ENCODE assay signal across 1 cellular context in genomic region chr1:35557611-35558373, GRCh38.
A peak's percentile ranks its signal among the peaks of the same experiment; 100 is the strongest.
TF ChIP-seq lines count a peak whose summit lies in the region.

A gene with protein sequence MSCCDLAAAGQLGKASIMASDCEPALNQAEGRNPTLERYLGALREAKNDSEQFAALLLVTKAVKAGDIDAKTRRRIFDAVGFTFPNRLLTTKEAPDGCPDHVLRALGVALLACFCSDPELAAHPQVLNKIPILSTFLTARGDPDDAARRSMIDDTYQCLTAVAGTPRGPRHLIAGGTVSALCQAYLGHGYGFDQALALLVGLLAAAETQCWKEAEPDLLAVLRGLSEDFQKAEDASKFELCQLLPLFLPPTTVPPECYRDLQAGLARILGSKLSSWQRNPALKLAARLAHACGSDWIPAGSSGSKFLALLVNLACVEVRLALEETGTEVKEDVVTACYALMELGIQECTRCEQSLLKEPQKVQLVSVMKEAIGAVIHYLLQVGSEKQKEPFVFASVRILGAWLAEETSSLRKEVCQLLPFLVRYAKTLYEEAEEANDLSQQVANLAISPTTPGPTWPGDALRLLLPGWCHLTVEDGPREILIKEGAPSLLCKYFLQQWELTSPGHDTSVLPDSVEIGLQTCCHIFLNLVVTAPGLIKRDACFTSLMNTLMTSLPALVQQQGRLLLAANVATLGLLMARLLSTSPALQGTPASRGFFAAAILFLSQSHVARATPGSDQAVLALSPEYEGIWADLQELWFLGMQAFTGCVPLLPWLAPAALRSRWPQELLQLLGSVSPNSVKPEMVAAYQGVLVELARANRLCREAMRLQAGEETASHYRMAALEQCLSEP (plus strand): TSS chr1:35557799. CDS start chr1:35558191, 392 bp downstream.

TF ChIP-seq in HepG2, 621 proteins besides CTCF, POLR2A, EP300 and RAD21 (continued from another document and continues in another):
- TF ChIP-seq, protein P1, sequence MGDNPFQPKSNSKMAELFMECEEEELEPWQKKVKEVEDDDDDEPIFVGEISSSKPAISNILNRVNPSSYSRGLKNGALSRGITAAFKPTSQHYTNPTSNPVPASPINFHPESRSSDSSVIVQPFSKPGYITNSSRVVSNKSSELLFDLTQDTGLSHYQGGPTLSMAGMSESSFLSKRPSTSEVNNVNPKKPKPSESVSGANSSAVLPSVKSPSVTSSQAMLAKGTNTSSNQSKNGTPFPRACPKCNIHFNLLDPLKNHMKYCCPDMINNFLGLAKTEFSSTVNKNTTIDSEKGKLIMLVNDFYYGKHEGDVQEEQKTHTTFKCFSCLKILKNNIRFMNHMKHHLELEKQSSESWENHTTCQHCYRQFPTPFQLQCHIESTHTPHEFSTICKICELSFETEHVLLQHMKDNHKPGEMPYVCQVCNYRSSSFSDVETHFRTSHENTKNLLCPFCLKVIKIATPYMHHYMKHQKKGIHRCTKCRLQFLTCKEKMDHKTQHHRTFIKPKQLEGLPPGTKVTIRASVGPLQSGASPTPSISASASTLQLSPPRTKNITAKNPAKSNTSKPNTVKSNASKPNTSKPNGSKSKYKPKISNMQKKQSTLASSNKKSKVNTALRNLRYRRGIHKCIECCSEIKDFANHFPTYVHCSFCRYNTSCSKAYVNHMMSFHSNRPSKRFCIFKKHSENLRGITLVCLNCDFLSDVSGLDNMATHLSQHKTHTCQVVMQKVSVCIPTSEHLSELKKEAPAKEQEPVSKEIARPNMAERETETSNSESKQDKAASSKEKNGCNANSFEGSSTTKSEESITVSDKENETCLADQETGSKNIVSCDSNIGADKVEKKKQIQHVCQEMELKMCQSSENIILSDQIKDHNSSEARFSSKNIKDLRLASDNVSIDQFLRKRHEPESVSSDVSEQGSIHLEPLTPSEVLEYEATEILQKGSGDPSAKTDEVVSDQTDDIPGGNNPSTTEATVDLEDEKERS (CRISPR knock-in tag; IDR thresholded peaks at IDR 0.05), result peak; percentile 64; the same call in 1 of the 2 replicates
- 0 out of 2 replicates have a peak, but pooled peaks have one; percentile 56 for TF ChIP-seq KDM4B (CRISPR knock-in tag; IDR thresholded peaks at IDR 0.05)
- 0 out of 2 replicates have a peak, but pooled peaks have one; percentile 17 for TF ChIP-seq ZNF777 (CRISPR knock-in tag; IDR thresholded peaks at IDR 0.05)
- TF ChIP-seq NCOR1 (IDR thresholded peaks at IDR 0.05; ENCODE audit: borderline replicate concordance, low read length), result no peak
- TF ChIP-seq, protein P2, sequence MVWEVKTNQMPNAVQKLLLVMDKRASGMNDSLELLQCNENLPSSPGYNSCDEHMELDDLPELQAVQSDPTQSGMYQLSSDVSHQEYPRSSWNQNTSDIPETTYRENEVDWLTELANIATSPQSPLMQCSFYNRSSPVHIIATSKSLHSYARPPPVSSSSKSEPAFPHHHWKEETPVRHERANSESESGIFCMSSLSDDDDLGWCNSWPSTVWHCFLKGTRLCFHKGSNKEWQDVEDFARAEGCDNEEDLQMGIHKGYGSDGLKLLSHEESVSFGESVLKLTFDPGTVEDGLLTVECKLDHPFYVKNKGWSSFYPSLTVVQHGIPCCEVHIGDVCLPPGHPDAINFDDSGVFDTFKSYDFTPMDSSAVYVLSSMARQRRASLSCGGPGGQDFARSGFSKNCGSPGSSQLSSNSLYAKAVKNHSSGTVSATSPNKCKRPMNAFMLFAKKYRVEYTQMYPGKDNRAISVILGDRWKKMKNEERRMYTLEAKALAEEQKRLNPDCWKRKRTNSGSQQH (CRISPR knock-in tag; IDR thresholded peaks at IDR 0.05; ENCODE audit: low read depth), result no peak
- TF ChIP-seq ZNF713 (CRISPR knock-in tag; IDR thresholded peaks at IDR 0.05), result no peak
- no peak for TF ChIP-seq ZNF841 (CRISPR knock-in tag; IDR thresholded peaks at IDR 0.05; ENCODE audit: borderline replicate concordance)
- TF ChIP-seq ZNF17 (CRISPR knock-in tag; IDR thresholded peaks at IDR 0.05), result no peak
- TF ChIP-seq SIN3B (IDR thresholded peaks at IDR 0.05; ENCODE audit: low read length), result no peak
- no peak for TF ChIP-seq AHR (CRISPR knock-in tag; IDR thresholded peaks at IDR 0.05)
- TF ChIP-seq ZNF414 (CRISPR knock-in tag; IDR thresholded peaks at IDR 0.05), result 0 out of 2 replicates have a peak, but pooled peaks have one; percentile 19
- TF ChIP-seq SRY (CRISPR knock-in tag; IDR thresholded peaks at IDR 0.05), result no peak
- TF ChIP-seq PLSCR1 (CRISPR knock-in tag; IDR thresholded peaks at IDR 0.05; ENCODE audit: borderline replicate concordance), result no peak
- no peak for TF ChIP-seq SMAD1 (CRISPR knock-in tag; IDR thresholded peaks at IDR 0.05; ENCODE audit: borderline replicate concordance, low read depth)
- no peak for TF ChIP-seq IKZF4 (CRISPR knock-in tag; IDR thresholded peaks at IDR 0.05; ENCODE audit: borderline replicate concordance, low read depth, not compliant biosample characterization)
- TF ChIP-seq NCOA5 (CRISPR knock-in tag; IDR thresholded peaks at IDR 0.05), result no peak
- 0 out of 2 replicates have a peak, but pooled peaks have one; percentile 59 for TF ChIP-seq ZSCAN12 (CRISPR knock-in tag; IDR thresholded peaks at IDR 0.05)
- peak; percentile 94 for TF ChIP-seq ZNF772 (CRISPR knock-in tag; IDR thresholded peaks at IDR 0.05)
- TF ChIP-seq ZFP36 (IDR thresholded peaks at IDR 0.05; ENCODE audit: borderline replicate concordance, low read depth, low read length, partially characterized antibody), result no peak
- TF ChIP-seq FIP1L1 (IDR thresholded peaks at IDR 0.05; ENCODE audit: borderline replicate concordance, insufficient read depth, low read depth, low read length), result no peak
- TF ChIP-seq, protein P3, sequence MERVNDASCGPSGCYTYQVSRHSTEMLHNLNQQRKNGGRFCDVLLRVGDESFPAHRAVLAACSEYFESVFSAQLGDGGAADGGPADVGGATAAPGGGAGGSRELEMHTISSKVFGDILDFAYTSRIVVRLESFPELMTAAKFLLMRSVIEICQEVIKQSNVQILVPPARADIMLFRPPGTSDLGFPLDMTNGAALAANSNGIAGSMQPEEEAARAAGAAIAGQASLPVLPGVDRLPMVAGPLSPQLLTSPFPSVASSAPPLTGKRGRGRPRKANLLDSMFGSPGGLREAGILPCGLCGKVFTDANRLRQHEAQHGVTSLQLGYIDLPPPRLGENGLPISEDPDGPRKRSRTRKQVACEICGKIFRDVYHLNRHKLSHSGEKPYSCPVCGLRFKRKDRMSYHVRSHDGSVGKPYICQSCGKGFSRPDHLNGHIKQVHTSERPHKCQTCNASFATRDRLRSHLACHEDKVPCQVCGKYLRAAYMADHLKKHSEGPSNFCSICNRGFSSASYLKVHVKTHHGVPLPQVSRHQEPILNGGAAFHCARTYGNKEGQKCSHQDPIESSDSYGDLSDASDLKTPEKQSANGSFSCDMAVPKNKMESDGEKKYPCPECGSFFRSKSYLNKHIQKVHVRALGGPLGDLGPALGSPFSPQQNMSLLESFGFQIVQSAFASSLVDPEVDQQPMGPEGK (CRISPR knock-in tag; IDR thresholded peaks at IDR 0.05), result peak; percentile 83
- TF ChIP-seq HMGA1 (CRISPR knock-in tag; conservative IDR thresholded peaks at IDR 0.05), result no peak
- 0 out of 2 replicates have a peak, but pooled peaks have one; percentile 44 for TF ChIP-seq SMAD3 (CRISPR knock-in tag; IDR thresholded peaks at IDR 0.05)
- peak; percentile 25; the same call in 1 of the 2 replicates for TF ChIP-seq PBX3 (CRISPR knock-in tag; IDR thresholded peaks at IDR 0.05; ENCODE audit: borderline replicate concordance)
- peak; percentile 43; the same call in 1 of the 2 replicates for TF ChIP-seq KDM5B (CRISPR knock-in tag; IDR thresholded peaks at IDR 0.05; ENCODE audit: borderline replicate concordance)
- TF ChIP-seq ZNF850 (CRISPR knock-in tag; conservative IDR thresholded peaks at IDR 0.05), result no peak
- TF ChIP-seq MATR3 (CRISPR knock-in tag; IDR thresholded peaks at IDR 0.05), result no peak
- TF ChIP-seq RNF219 (CRISPR knock-in tag; IDR thresholded peaks at IDR 0.05), result no peak; the same call in 1 of the 2 replicates
- TF ChIP-seq ZNF30 (CRISPR knock-in tag; IDR thresholded peaks at IDR 0.05), result no peak
- TF ChIP-seq PAWR (CRISPR knock-in tag; IDR thresholded peaks at IDR 0.05; ENCODE audit: borderline replicate concordance), result no peak
- peak; percentile 81 for TF ChIP-seq CREB1 (IDR thresholded peaks at IDR 0.05)
- TF ChIP-seq CREB1 (CRISPR knock-in tag; IDR thresholded peaks at IDR 0.05), result peak; percentile 87
- peak; percentile 100 for TF ChIP-seq CBX2 (IDR thresholded peaks at IDR 0.05; ENCODE audit: low read depth, low read length)
- no peak for TF ChIP-seq CBX2 (CRISPR knock-in tag; IDR thresholded peaks at IDR 0.05; ENCODE audit: low read depth)
- no peak; the same call in 1 of the 2 replicates for TF ChIP-seq ZKSCAN5 (CRISPR knock-in tag; IDR thresholded peaks at IDR 0.05)
- TF ChIP-seq ZNF775 (CRISPR knock-in tag; IDR thresholded peaks at IDR 0.05; ENCODE audit: borderline replicate concordance), result no peak
- no peak for TF ChIP-seq MTF2 (CRISPR knock-in tag; IDR thresholded peaks at IDR 0.05; ENCODE audit: borderline replicate concordance)
- no peak for TF ChIP-seq TOPORS (CRISPR knock-in tag; IDR thresholded peaks at IDR 0.05)
- TF ChIP-seq ZSCAN29 (CRISPR knock-in tag; conservative IDR thresholded peaks at IDR 0.05), result no peak
- no peak for TF ChIP-seq MAFF (IDR thresholded peaks at IDR 0.05; ENCODE audit: low read depth, low read length)
- TF ChIP-seq CSRNP2 (CRISPR knock-in tag; conservative IDR thresholded peaks at IDR 0.05; ENCODE audit: low read depth), result no peak
- TF ChIP-seq, protein P4, sequence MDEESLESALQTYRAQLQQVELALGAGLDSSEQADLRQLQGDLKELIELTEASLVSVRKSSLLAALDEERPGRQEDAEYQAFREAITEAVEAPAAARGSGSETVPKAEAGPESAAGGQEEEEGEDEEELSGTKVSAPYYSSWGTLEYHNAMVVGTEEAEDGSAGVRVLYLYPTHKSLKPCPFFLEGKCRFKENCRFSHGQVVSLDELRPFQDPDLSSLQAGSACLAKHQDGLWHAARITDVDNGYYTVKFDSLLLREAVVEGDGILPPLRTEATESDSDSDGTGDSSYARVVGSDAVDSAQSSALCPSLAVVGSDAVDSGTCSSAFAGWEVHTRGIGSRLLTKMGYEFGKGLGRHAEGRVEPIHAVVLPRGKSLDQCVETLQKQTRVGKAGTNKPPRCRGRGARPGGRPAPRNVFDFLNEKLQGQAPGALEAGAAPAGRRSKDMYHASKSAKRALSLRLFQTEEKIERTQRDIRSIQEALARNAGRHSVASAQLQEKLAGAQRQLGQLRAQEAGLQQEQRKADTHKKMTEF (CRISPR knock-in tag; IDR thresholded peaks at IDR 0.05), result no peak; the same call in 1 of the 2 replicates
- TF ChIP-seq TBP (CRISPR knock-in tag; IDR thresholded peaks at IDR 0.05), result no peak
- no peak; the same call in 1 of the 2 replicates for TF ChIP-seq KLF11 (CRISPR knock-in tag; IDR thresholded peaks at IDR 0.05)
- 0 out of 2 replicates have a peak, but pooled peaks have one; percentile 51 for TF ChIP-seq ZNF678 (CRISPR knock-in tag; IDR thresholded peaks at IDR 0.05)
- TF ChIP-seq NR2C2 (CRISPR knock-in tag; IDR thresholded peaks at IDR 0.05; ENCODE audit: borderline replicate concordance), result peak; percentile 100
